Comparison of ENCODE assay signal across 17 cellular contexts in genomic region chr12:66004922-66005703, GRCh38.
DNase-seq lines count a peak whose midpoint lies in the region; ATAC-seq, FAIRE-seq and TF ChIP-seq lines count a peak whose summit lies in the region.
"Had no signal": no experiment of that assay in that cellular context is flagged by ENCODE, and none has a peak within 500 bp of the region (broad histone marks: within the 10 kb centered on the region; RNA-seq: fewer than 3 reads in every experiment).

No MANE protein-coding gene starts in this region.

- H3K27me3 ChIP-seq in cardiac muscle cell (no peaks in the 10 kb centered on the region), left ventricle myocardium inferior (ENCODE audit: low read depth) (no peaks in the 10 kb centered on the region), GM12878 (replicated peaks in 1 of 2; ENCODE audit: control insufficient read depth in 2 of 2, insufficient read depth in 2 of 2, low read length in 1 of 2) (no peaks in the 10 kb centered on the region), GM23248 (replicated peaks; ENCODE audit: insufficient read depth) (no peaks in the 10 kb centered on the region)

- SMC1A ChIA-PET in GM12878 (lab: Charles Lee; ENCODE audit: uncharacterized antibody, unreplicated experiment) = interaction anchor here (0.6 to 2.1 kb wide), 7 partner anchors 8 to 79 kb away, joined by 3 to 8 read pairs (median 3); no protein-coding TSS in a partner anchor

- in situ Hi-C loops in GM12878 (cut with MboI) (no loop called here), GM23248 (cut with MboI) (no loop called here)

- H2AFZ ChIP-seq in GM12878 (ENCODE audit: control insufficient read depth, low read depth, low read length) (peak overlapping the region; percentile 18), GM23248 (no peak overlapping the region)

- RAD21 ChIA-PET in GM12878 (lab: Charles Lee; ENCODE audit: unreplicated experiment) = no interaction called here

- no peak for DNase-seq in cardiac muscle cell (ENCODE audit: low read depth in 1 of 2, low spot score in 1 of 2)
- no peak for DNase-seq in left ventricle myocardium inferior
- DNase-seq in GM12878 (ENCODE audit: low read depth, low spot score) = no peak
- DNase-seq in left ventricle myocardium superior = peak; percentile 30
- DNase-seq in retinal pigment epithelial cell (ENCODE audit: low read depth) = peak; percentile 11
- DNase-seq in COLO829 (ENCODE audit: low spot score) = no peak
- DNase-seq in T-helper 2 cell = no peak
- no peak for DNase-seq in GM23248
- DNase-seq: C1 segment of cervical spinal cord; Caco-2; CD4-positive, alpha-beta memory T cell; DMS153; DND-41; H7; HCEC 1CT had no signal

- no TSS peak for BruUV-seq in GM12878 (replicated peaks; lab: Mats Ljungman, UMichigan)

- no peak for TF ChIP-seq RAD21 in GM12878 (IDR thresholded peaks at IDR 0.05; ENCODE audit: insufficient read depth, low read depth, low read length)

- intact Hi-C loops in left ventricle myocardium inferior (cut with micrococcal nuclease) (no loop called here), GM12878 (cut with micrococcal nuclease; ENCODE audit: unreplicated experiment) (no loop called here), left ventricle myocardium superior (cut with micrococcal nuclease) (no loop called here)

- no peaks in the 10 kb centered on the region for H3K9me3 ChIP-seq in cardiac muscle cell (ENCODE audit: low read depth)
- H3K9me3 ChIP-seq in left ventricle myocardium inferior (replicated peaks) = no peaks in the 10 kb centered on the region
- H3K9me3 ChIP-seq in GM12878 (replicated peaks; ENCODE audit: control insufficient read depth, insufficient read depth, low read length) = no peaks in the 10 kb centered on the region; the same call in 1 of the 3 replicates
- no peaks in the 10 kb centered on the region for H3K9me3 ChIP-seq in GM23248 (ENCODE audit: low read depth)
- H3K9me3 ChIP-seq: Caco-2 had no signal

- H4K20me1 ChIP-seq in GM12878 (ENCODE audit: control insufficient read depth, insufficient read depth) = no peaks in the 10 kb centered on the region
- H4K20me1 ChIP-seq in GM23248 (ENCODE audit: insufficient read depth) = no peaks in the 10 kb centered on the region

- H3K36me3 ChIP-seq in cardiac muscle cell (no peaks in the 10 kb centered on the region), left ventricle myocardium inferior (no peaks in the 10 kb centered on the region), GM12878 (ENCODE audit: control insufficient read depth in 2 of 2, insufficient read depth in 2 of 2, low read length in 1 of 2) (no peaks in the 10 kb centered on the region), GM23248 (ENCODE audit: low read depth) (no peaks in the 10 kb centered on the region)

- H3K79me2 ChIP-seq in GM12878 (ENCODE audit: control insufficient read depth, insufficient read depth, low read length) (no peaks in the 10 kb centered on the region), GM23248 (ENCODE audit: insufficient read depth) (no peaks in the 10 kb centered on the region)

- TF ChIP-seq POLR2A in GM12878 (IDR thresholded peaks at IDR 0.05; ENCODE audit: low read depth, low read length) = no peak

- H3K9me2 ChIP-seq in GM23248 (ENCODE audit: insufficient read depth) = no peaks in the 10 kb centered on the region

- CTCF ChIA-PET in GM12878 (lab: Yijun Ruan, JAX) = interaction anchor here (1.0 to 1.3 kb wide), 2 partner anchors 14 to 62 kb away, joined by 3 to 4 read pairs; no protein-coding TSS in a partner anchor

- no peak for TF ChIP-seq EP300 in GM12878 (IDR thresholded peaks at IDR 0.05; ENCODE audit: borderline replicate concordance in 1 of 2, control insufficient read depth in 1 of 2, low read depth in 2 of 2, low read length in 2 of 2)

- peaks cover 2% of the 10 kb centered on the region; the same call in 1 of the 2 replicates for H3F3A ChIP-seq in GM23248 (ENCODE audit: insufficient read depth)

- POLR2A ChIA-PET in GM12878 (lab: Charles Lee) = interaction anchor here (0.8 kb wide), 1 partner anchor 16 kb away, joined by 5 read pairs; no protein-coding TSS in a partner anchor

- H3K4me3 ChIP-seq in cardiac muscle cell = no peak overlapping the region
- no peak overlapping the region for H3K4me3 ChIP-seq in left ventricle myocardium inferior
- no peak overlapping the region for H3K4me3 ChIP-seq in GM12878
- H3K4me3 ChIP-seq in retinal pigment epithelial cell (ENCODE audit: low read length) = no peak overlapping the region
- H3K4me3 ChIP-seq in GM23248 = no peak overlapping the region

- TF ChIP-seq CTCF in cardiac muscle cell (IDR thresholded peaks at IDR 0.05; ENCODE audit: low read depth, low read length) (no peak), left ventricle myocardium inferior (IDR thresholded peaks at IDR 0.05; ENCODE audit: borderline replicate concordance) (no peak), GM12878 (IDR thresholded peaks at IDR 0.05 in 2 of 3, conservative IDR thresholded peaks at IDR 0.05 in 1 of 3; ENCODE audit: control insufficient read depth in 2 of 3, extremely low read depth in 1 of 3, insufficient read depth in 1 of 3, low read depth in 3 of 3, low read length in 3 of 3) (no peak), retinal pigment epithelial cell (conservative IDR thresholded peaks at IDR 0.05; ENCODE audit: low read depth, low read length) (no peak)

- H3K4me1 ChIP-seq in cardiac muscle cell (ENCODE audit: low read depth) = peaks cover 27% of the 10 kb centered on the region
- peaks cover 24% of the 10 kb centered on the region for H3K4me1 ChIP-seq in left ventricle myocardium inferior
- H3K4me1 ChIP-seq in GM12878 (ENCODE audit: control insufficient read depth, insufficient read depth, low read length) = peaks cover 8% of the 10 kb centered on the region
- peaks cover 2% of the 10 kb centered on the region for H3K4me1 ChIP-seq in GM23248 (ENCODE audit: insufficient read depth)

- H3K4me2 ChIP-seq in GM12878 (ENCODE audit: control insufficient read depth, insufficient read depth) (no peak overlapping the region), GM23248 (ENCODE audit: unreplicated experiment) (no peak overlapping the region)

- no peak for FAIRE-seq in GM12878 (lab: Jason Lieb, UNC)
- FAIRE-seq: GM19239, H1 had no signal

- ATAC-seq in GM12878 = peak; percentile 72
- peak; percentile 82 for ATAC-seq in left ventricle myocardium superior

- no peak overlapping the region for H3K9ac ChIP-seq in GM12878 (ENCODE audit: control insufficient read depth, insufficient read depth, low read length)
- no peak overlapping the region for H3K9ac ChIP-seq in GM23248

- WGBS in GM12878 (ENCODE audit: insufficient coverage, insufficient replicate concordance, low lambda C conversion rate, missing lambda C conversion rate) = 31% methylated on average over 1 of the region's 1 CpG
- WGBS in GM23248 (ENCODE audit: low coverage in 1 of 2, low lambda C conversion rate in 2 of 2, missing lambda C conversion rate in 2 of 2), 2 experiments = 96 to 100% methylated on average over 1 of the region's 1 CpG

- H3K27ac ChIP-seq in cardiac muscle cell = peak overlapping the region; percentile 34
- no peak overlapping the region for H3K27ac ChIP-seq in left ventricle myocardium inferior (replicated peaks)
- no peak overlapping the region for H3K27ac ChIP-seq in GM12878 (ENCODE audit: control insufficient read depth, insufficient read depth)
- H3K27ac ChIP-seq in GM23248 = no peak overlapping the region

TF ChIP-seq in GM12878, 131 proteins besides CTCF, POLR2A, EP300 and RAD21 (continues in another document):
- TF ChIP-seq RCOR1 (conservative IDR thresholded peaks at IDR 0.05; ENCODE audit: low read depth, low read length) (no peak), MTA3 (IDR thresholded peaks at IDR 0.05; ENCODE audit: borderline replicate concordance, low read length) (no peak), MXI1 (IDR thresholded peaks at IDR 0.05; ENCODE audit: low read depth, low read length) (no peak), E2F4 (IDR thresholded peaks at IDR 0.05; ENCODE audit: low read depth, low read length) (no peak), SPI1 (IDR thresholded peaks at IDR 0.05; ENCODE audit: borderline replicate concordance, insufficient read depth, low read depth, low read length) (no peak), NR2C1 (IDR thresholded peaks at IDR 0.05) (peak; percentile 75), SUPT20H (IDR thresholded peaks at IDR 0.05; ENCODE audit: borderline replicate concordance, control insufficient read depth, low read depth, low read length) (no peak), IKZF2 (IDR thresholded peaks at IDR 0.05) (no peak), ZNF274 (IDR thresholded peaks at IDR 0.05; ENCODE audit: insufficient read depth, insufficient read length) (no peak), ZNF207 (IDR thresholded peaks at IDR 0.05; ENCODE audit: borderline replicate concordance) (no peak), STAT1 (conservative IDR thresholded peaks at IDR 0.05) (no peak), IKZF1 (conservative IDR thresholded peaks at IDR 0.05) (no peak), RELB (IDR thresholded peaks at IDR 0.05; ENCODE audit: low read depth) (no peak)

Comparison
In these comparisons a context has a peak if more than half of its experiments do, and no peak if none do; other contexts are left out.
1. DNase-seq: peak in left ventricle myocardium superior (single experiment) and retinal pigment epithelial cell (single experiment); none in cardiac muscle cell (0 of 2), left ventricle myocardium inferior (single experiment), GM12878 (single experiment), COLO829 (single experiment), T-helper 2 cell (0 of 5) and GM23248 (single experiment).